In the genomic region with DNA sequence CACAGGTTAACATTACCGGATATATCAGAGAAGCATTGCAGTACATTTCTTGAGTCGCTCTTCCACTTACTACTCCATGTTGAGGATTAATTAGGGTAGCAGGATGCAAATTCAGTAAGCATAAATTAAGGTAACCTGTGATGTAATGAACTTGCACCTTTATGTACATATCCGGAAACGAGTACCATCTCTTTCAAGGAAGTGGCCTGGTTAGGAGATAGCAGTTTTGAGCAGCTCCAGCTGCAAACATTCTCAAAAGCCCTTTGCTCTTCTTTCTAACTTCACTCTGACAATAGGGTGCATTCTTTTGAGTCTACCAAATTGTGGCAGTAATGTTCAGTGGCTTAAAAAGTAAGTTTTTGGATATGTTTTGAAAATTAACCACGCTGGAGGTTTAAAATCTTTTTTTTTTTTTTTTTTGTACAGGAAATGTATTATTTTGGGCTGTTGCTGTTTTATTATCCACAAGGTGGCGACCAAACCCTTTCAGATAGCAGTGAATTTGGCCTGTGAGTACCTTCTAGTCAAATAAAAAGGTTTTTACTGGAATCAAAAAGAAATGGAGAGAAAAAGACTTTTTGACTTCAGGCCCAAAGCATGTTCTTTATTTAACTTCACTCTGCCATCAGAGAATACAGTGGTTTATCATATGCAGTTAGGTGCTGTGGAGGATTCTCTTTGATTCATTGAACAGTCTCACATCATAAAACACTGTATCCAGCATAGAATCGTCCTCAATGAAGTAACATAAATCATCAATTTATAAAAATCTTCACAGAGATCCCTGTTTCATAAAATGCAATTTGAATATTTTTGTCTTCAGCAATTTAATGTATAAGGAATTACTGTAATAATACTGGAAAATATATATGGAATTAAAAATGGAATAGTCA, we compare ENCODE assay signal across 8 cellular contexts. TPM values are rescaled to one million over a fixed set of nuclear protein-coding genes. Genes with fewer than 3 reads are reported as not detected.
A peak's percentile ranks its signal among the peaks of the same experiment; 100 is the strongest.
DNase-seq lines count a peak whose midpoint lies in the region; TF ChIP-seq lines count a peak whose summit lies in the region.

No MANE protein-coding gene starts in this region.

- H3K4me1 Mint-ChIP-seq in activated T-helper 1 cell treated with anti-CD3 and anti-CD28 coated beads, Interleukin-12 subunit alpha, Interleukin-12 subunit beta, Interleukin-2, Interleukin-4 antibody, amounts not matched to agents 30 ng/mL and 10 ng/mL and 1 ng/mL, durations not matched to agents 14 hours and 24 hours and 36 hours (ENCODE audit: low read depth): peaks cover 18% of the 10 kb centered on the region

- H3K9me3 Mint-ChIP-seq in activated T-helper 1 cell treated with anti-CD3 and anti-CD28 coated beads, Interleukin-12 subunit alpha, Interleukin-12 subunit beta, Interleukin-2, Interleukin-4 antibody, amounts not matched to agents 30 ng/mL and 10 ng/mL and 1 ng/mL, durations not matched to agents 14 hours and 24 hours and 36 hours: no peaks in the 10 kb centered on the region

- DNase-seq in SIG-M5 treated with dmso at 0.1 percent for 504 hours (lab: John Stamatoyannopoulos, UW; ENCODE audit: unreplicated experiment): peak; percentile 76
- no peak for DNase-seq in SIG-M5 (lab: John Stamatoyannopoulos, UW)
- DNase-seq in GM23248: peak; percentile 80
- peak; percentile 79 for DNase-seq in NCI-H2171 treated with DMSO at 0.1 percent for 48 hours (lab: John Stamatoyannopoulos, UW)
- DNase-seq in activated T-helper 1 cell treated with anti-CD3 and anti-CD28 coated beads, Interleukin-12 subunit alpha, Interleukin-12 subunit beta, Interleukin-2, Interleukin-4 antibody, amounts not matched to agents 30 ng/mL and 10 ng/mL and 1 ng/mL, durations not matched to agents 14 hours and 24 hours and 36 hours (ENCODE audit: low spot score): peak; percentile 21
- DNase-seq in glomerular visceral epithelial cell (ENCODE audit: extremely low spot score): peak; percentile 61
- no peak for DNase-seq in spleen
- no peak for DNase-seq in posterior cingulate gyrus

- no peak overlapping the region for H3K9ac ChIP-seq in GM23248

- H3K27me3 ChIP-seq in GM23248 (replicated peaks; ENCODE audit: insufficient read depth) (no peaks in the 10 kb centered on the region), spleen (replicated peaks in 1 of 7) (no peaks in the 10 kb centered on the region)

- peaks cover 8% of the 10 kb centered on the region for H3K4me1 ChIP-seq in GM23248 (ENCODE audit: insufficient read depth)
- H3K4me1 ChIP-seq in spleen: peaks cover 6 to 54% (median 25%) of the 10 kb centered on the region in 6 donors

- H4K20me1 ChIP-seq in GM23248 (ENCODE audit: insufficient read depth): no peaks in the 10 kb centered on the region

- H2AFZ ChIP-seq in GM23248: peak overlapping the region; percentile 51; the same call in 1 of the 2 replicates

- H3K9me3 ChIP-seq in GM23248 (ENCODE audit: low read depth) (no peaks in the 10 kb centered on the region), spleen (no peaks in the 10 kb centered on the region)

- in situ Hi-C loops in GM23248 (cut with MboI): no loop called here

- intact Hi-C loops in activated T-helper 1 cell treated with anti-CD3 and anti-CD28 coated beads, Interleukin-12 subunit alpha, Interleukin-12 subunit beta, Interleukin-2, Interleukin-4 antibody, amounts not matched to agents 30 ng/mL and 10 ng/mL and 1 ng/mL, durations not matched to agents 14 hours and 24 hours and 36 hours (cut with micrococcal nuclease): loop anchor here (1.0 to 5.0 kb wide), 2 partner anchors 9 to 188 kb away; partner anchors contain the start of genes FAM217B and PPP1R3D
- intact Hi-C loops in spleen (cut with DNase I; ENCODE audit: low total_unique reads): no loop called here
- intact Hi-C loops in posterior cingulate gyrus (cut with DNase I): loop anchor here (5.0 to 10.0 kb wide), 2 partner anchors 106 to 263 kb away; no protein-coding TSS in a partner anchor

- H3K9me2 ChIP-seq in GM23248 (ENCODE audit: insufficient read depth): no peaks in the 10 kb centered on the region

- no peak overlapping the region for H3K4me3 ChIP-seq in GM23248
- peak overlapping the region in 1 of 8 donors; percentile 37 for H3K4me3 ChIP-seq in spleen

- H3K4me2 ChIP-seq in GM23248 (ENCODE audit: unreplicated experiment): no peak overlapping the region

- 38 to 39% methylated on average over 7 of the region's 7 CpGs for WGBS in GM23248 (ENCODE audit: low coverage in 1 of 2, low lambda C conversion rate in 2 of 2, missing lambda C conversion rate in 2 of 2), 2 experiments
- WGBS in spleen, 5 donors: 33 to 39% (median 35%) methylated on average over 7 of the region's 7 CpGs

- no peaks in the 10 kb centered on the region for H3K79me2 ChIP-seq in GM23248 (ENCODE audit: insufficient read depth)

- no peaks in the 10 kb centered on the region for H3K27me3 Mint-ChIP-seq in activated T-helper 1 cell treated with anti-CD3 and anti-CD28 coated beads, Interleukin-12 subunit alpha, Interleukin-12 subunit beta, Interleukin-2, Interleukin-4 antibody, amounts not matched to agents 30 ng/mL and 10 ng/mL and 1 ng/mL, durations not matched to agents 14 hours and 24 hours and 36 hours (ENCODE audit: insufficient read depth)

- H3K27ac Mint-ChIP-seq in activated T-helper 1 cell treated with anti-CD3 and anti-CD28 coated beads, Interleukin-12 subunit alpha, Interleukin-12 subunit beta, Interleukin-2, Interleukin-4 antibody, amounts not matched to agents 30 ng/mL and 10 ng/mL and 1 ng/mL, durations not matched to agents 14 hours and 24 hours and 36 hours: peak overlapping the region; percentile 84

- no peak for TF ChIP-seq POLR2A in spleen (IDR thresholded peaks at IDR 0.05)

- no peak overlapping the region for H3K27ac ChIP-seq in GM23248
- H3K27ac ChIP-seq in spleen: peak overlapping the region in 7 of 8 donors; percentile 2 to 80 (median 66)

- H3K36me3 ChIP-seq in GM23248 (ENCODE audit: low read depth): 0 out of 2 replicates have a peak, but pooled peaks cover 1% of the 10 kb centered on the region
- H3K36me3 ChIP-seq in spleen: peaks cover 0 to 42% (median 13%) of the 10 kb centered on the region in 6 donors

- 0 out of 2 replicates have a peak, but pooled peaks cover 11% of the 10 kb centered on the region for H3F3A ChIP-seq in GM23248 (ENCODE audit: insufficient read depth)

- TF ChIP-seq CTCF in spleen (IDR thresholded peaks at IDR 0.05 in 8 of 11, conservative IDR thresholded peaks at IDR 0.05 in 3 of 11): peak; percentile 18 to 75 (median 66)

- H3K36me3 Mint-ChIP-seq in activated T-helper 1 cell treated with anti-CD3 and anti-CD28 coated beads, Interleukin-12 subunit alpha, Interleukin-12 subunit beta, Interleukin-2, Interleukin-4 antibody, amounts not matched to agents 30 ng/mL and 10 ng/mL and 1 ng/mL, durations not matched to agents 14 hours and 24 hours and 36 hours (ENCODE audit: low read depth): peaks cover 16% of the 10 kb centered on the region

- H3K4me3 Mint-ChIP-seq in activated T-helper 1 cell treated with anti-CD3 and anti-CD28 coated beads, Interleukin-12 subunit alpha, Interleukin-12 subunit beta, Interleukin-2, Interleukin-4 antibody, amounts not matched to agents 30 ng/mL and 10 ng/mL and 1 ng/mL, durations not matched to agents 14 hours and 24 hours and 36 hours: peak overlapping the region; percentile 50

RNA-seq across cellular contexts. Expression of gene FAM217B, which starts 8.9 kb away (rescaled TPM):
- 2.2 and 2.9 TPM in 2 replicates for total RNA-seq in GM23248 (2014; rRNA removed; shearing (Covaris generic))
- polyA plus RNA-seq in GM23248 (2016; fragmentation: Nextera tagmentation; extraction: Ambion mirVana): 8.6 and 9.5 TPM in 2 replicates
- total RNA-seq in activated T-helper 1 cell treated with anti-CD3 and anti-CD28 coated beads, Interleukin-12 subunit alpha, Interleukin-12 subunit beta, Interleukin-2, Interleukin-4 antibody, amounts not matched to agents 30 ng/mL and 10 ng/mL and 1 ng/mL, durations not matched to agents 14 hours and 24 hours and 36 hours: 33.9 and 35.6 TPM in 2 replicates
- 10 to 100 TPM; 13.4 to 22.4 (median 18.6) TPM for total RNA-seq in spleen
- 1 to 10 TPM; 4.6 to 5.5 (median 5.4) TPM for polyA plus RNA-seq in spleen

RNA-seq across cellular contexts. Expression of gene PPP1R3D, which starts 9.0 kb away (rescaled TPM):
- 6.7 and 8.2 TPM in 2 replicates for total RNA-seq in GM23248 (2014; rRNA removed; shearing (Covaris generic))
- polyA plus RNA-seq in GM23248 (2016; fragmentation: Nextera tagmentation; extraction: Ambion mirVana): 2.6 and 3.0 TPM in 2 replicates
- total RNA-seq in activated T-helper 1 cell treated with anti-CD3 and anti-CD28 coated beads, Interleukin-12 subunit alpha, Interleukin-12 subunit beta, Interleukin-2, Interleukin-4 antibody, amounts not matched to agents 30 ng/mL and 10 ng/mL and 1 ng/mL, durations not matched to agents 14 hours and 24 hours and 36 hours: 7.0 and 7.6 TPM in 2 replicates
- total RNA-seq in spleen: 10 to 100 TPM; 11.8 to 24.9 (median 14.6) TPM
- polyA plus RNA-seq in spleen: 1 to 10 TPM; 3.1 to 5.0 (median 4.0) TPM

RNA-seq across cellular contexts. Expression of gene CDH26, which starts 9.1 kb away (rescaled TPM):
- not detected in 2 replicates for total RNA-seq in GM23248 (2014; rRNA removed; shearing (Covaris generic))
- not detected in 2 replicates for polyA plus RNA-seq in GM23248 (2016; fragmentation: Nextera tagmentation; extraction: Ambion mirVana)
- 0.41 and 0.56 TPM in 2 replicates for total RNA-seq in activated T-helper 1 cell treated with anti-CD3 and anti-CD28 coated beads, Interleukin-12 subunit alpha, Interleukin-12 subunit beta, Interleukin-2, Interleukin-4 antibody, amounts not matched to agents 30 ng/mL and 10 ng/mL and 1 ng/mL, durations not matched to agents 14 hours and 24 hours and 36 hours
- 1 to 10 TPM; 1.8 to 6.2 (median 3.1) TPM for total RNA-seq in spleen
- polyA plus RNA-seq in spleen: 1 to 10 TPM in 1 of 3 donors, under 1 TPM in 2; 0.70 to 1.3 (median 0.89) TPM

RNA-seq across cellular contexts. Expression of gene SYCP2, which starts 15.6 kb away (rescaled TPM):
- 0.22 and 0.38 TPM in 2 replicates for total RNA-seq in GM23248 (2014; rRNA removed; shearing (Covaris generic))
- 0.24 and 0.39 TPM in 2 replicates for polyA plus RNA-seq in GM23248 (2016; fragmentation: Nextera tagmentation; extraction: Ambion mirVana)
- 4.8 and 5.1 TPM in 2 replicates for total RNA-seq in activated T-helper 1 cell treated with anti-CD3 and anti-CD28 coated beads, Interleukin-12 subunit alpha, Interleukin-12 subunit beta, Interleukin-2, Interleukin-4 antibody, amounts not matched to agents 30 ng/mL and 10 ng/mL and 1 ng/mL, durations not matched to agents 14 hours and 24 hours and 36 hours
- total RNA-seq in spleen: 1 to 10 TPM; 4.1 to 9.1 (median 6.1) TPM
- polyA plus RNA-seq in spleen: 1 to 10 TPM; 1.5 to 3.4 (median 1.9) TPM

Comparison
In these comparisons a context has a peak if more than half of its experiments do, and no peak if none do; other contexts are left out.
1. DNase-seq: peak in SIG-M5 treated with dmso at 0.1 percent for 504 hours (single experiment), GM23248 (single experiment), NCI-H2171 treated with DMSO at 0.1 percent for 48 hours (single experiment), activated T-helper 1 cell treated with anti-CD3 and anti-CD28 coated beads, Interleukin-12 subunit alpha, Interleukin-12 subunit beta, Interleukin-2, Interleukin-4 antibody, amounts not matched to agents 30 ng/mL and 10 ng/mL and 1 ng/mL, durations not matched to agents 14 hours and 24 hours and 36 hours (single experiment) and glomerular visceral epithelial cell (single experiment); none in SIG-M5 (single experiment), spleen (single experiment) and posterior cingulate gyrus (0 of 10).